Comparison of ENCODE assay signal across 27 cellular contexts in the genomic region with DNA sequence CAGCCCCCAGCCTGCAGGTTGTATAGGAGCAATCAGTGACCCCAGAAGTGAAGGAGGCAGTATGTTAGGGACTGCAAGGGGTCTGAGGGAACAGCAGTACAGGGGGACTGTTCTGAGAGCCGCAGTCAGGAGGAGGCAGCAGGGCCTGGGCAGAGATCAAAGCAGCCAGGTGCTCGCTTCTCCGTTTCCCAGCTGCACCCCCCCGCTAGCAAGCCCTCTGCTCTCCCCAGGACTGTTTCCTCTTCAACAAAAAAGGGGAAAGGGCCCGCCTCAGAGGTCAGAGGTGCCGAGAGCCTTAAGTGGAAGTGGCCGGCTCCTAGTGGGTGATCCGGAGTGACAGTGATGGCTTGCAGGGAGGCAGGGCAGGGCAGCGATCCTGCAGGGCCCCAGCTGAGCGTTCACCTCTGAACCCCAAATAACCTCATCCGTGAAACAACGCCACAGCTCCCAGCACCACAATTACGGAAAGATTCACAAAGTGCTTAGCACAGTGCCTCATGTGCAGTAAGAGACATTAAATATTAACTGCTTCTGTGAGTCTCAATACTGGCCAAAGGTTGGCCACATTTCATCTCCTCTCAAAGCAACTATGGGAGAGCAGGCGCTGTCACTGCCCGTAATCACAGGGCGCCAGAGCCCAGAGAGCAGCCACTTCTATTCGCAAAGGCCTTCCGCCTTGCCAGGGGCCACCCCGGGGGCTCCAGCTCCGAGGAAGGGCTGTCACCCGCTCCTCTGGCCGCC. TPM values are rescaled to one million over a fixed set of nuclear protein-coding genes. Genes with fewer than 3 reads are reported as not detected.
A peak's percentile ranks its signal among the peaks of the same experiment; 100 is the strongest.
DNase-seq lines count a peak whose midpoint lies in the region; ATAC-seq and TF ChIP-seq lines count a peak whose summit lies in the region.
"Had no signal": no experiment of that assay in that cellular context is flagged by ENCODE, and none has a peak within 500 bp of the region (broad histone marks: within the 10 kb centered on the region; RNA-seq: fewer than 3 reads in every experiment).

No MANE protein-coding gene starts in this region.

- no peaks in the 10 kb centered on the region for H4K20me1 ChIP-seq in OCI-LY1 (ENCODE audit: insufficient read depth, low read length)

- H3K9me3 Mint-ChIP-seq in activated naive CD4-positive, alpha-beta T cell treated with anti-CD3 and anti-CD28 coated beads, Interleukin-2, amount 50 U/mL, for 72 hours: no peaks in the 10 kb centered on the region
- no peaks in the 10 kb centered on the region for H3K9me3 Mint-ChIP-seq in stimulated activated naive B cell treated with anti-CD40 and anti-IgM and Interleukin-4, amounts not matched to agents 10 μg/mL and 1 μg/mL and 100 μg/mL, for 72 hours
- H3K9me3 Mint-ChIP-seq: activated CD4-positive, alpha-beta memory T cell treated with anti-CD3 and anti-CD28 coated beads, Interleukin-2, amount 10 ng/mL, durations not matched to agents 7 days and 5 days; activated naive CD8-positive, alpha-beta T cell treated with anti-CD3 and anti-CD28 coated beads, Interleukin-2, amount 10 ng/mL, durations not matched to agents 7 days and 5 days; activated T-helper 2 cell treated with anti-CD3 and anti-CD28 coated beads, Interferon-gamma antibody, Interleukin-2, Interleukin-4, amounts not matched to agents 10 μg/mL and 5 μg/mL and 100 μg/mL, durations not matched to agents 14 hours and 24 hours and 36 hours; CD8-positive, alpha-beta T cell; dendritic cell treated with granulocyte-macrophage colony-stimulating factor and Interleukin-4, amounts not matched to agents 40 ng/mL and 50 ng/mL, for 4 days; naive B cell had no signal

- peaks cover 34% of the 10 kb centered on the region for H3K4me1 ChIP-seq in OCI-LY1 (ENCODE audit: insufficient read depth, low read length, severe bottlenecking)

- peaks cover 99% of the 10 kb centered on the region for H3K36me3 ChIP-seq in OCI-LY1 (ENCODE audit: insufficient read depth, low read length)
- H3K36me3 ChIP-seq: ovary had no signal

- H3K27me3 Mint-ChIP-seq in stimulated activated naive B cell treated with anti-CD40 and anti-IgM and Interleukin-4, amounts not matched to agents 10 μg/mL and 1 μg/mL and 100 μg/mL, for 72 hours: no peaks in the 10 kb centered on the region
- H3K27me3 Mint-ChIP-seq: activated CD4-positive, alpha-beta memory T cell treated with anti-CD3 and anti-CD28 coated beads, Interleukin-2, amount 10 ng/mL, durations not matched to agents 7 days and 5 days; activated naive CD8-positive, alpha-beta T cell treated with anti-CD3 and anti-CD28 coated beads, Interleukin-2, amount 10 ng/mL, durations not matched to agents 7 days and 5 days; dendritic cell treated with granulocyte-macrophage colony-stimulating factor and Interleukin-4, amounts not matched to agents 40 ng/mL and 50 ng/mL, for 4 days; naive B cell had no signal

- no peak for DNase-seq in activated naive CD4-positive, alpha-beta T cell treated with anti-CD3 and anti-CD28 coated beads, Interleukin-2, amount 50 U/mL, for 72 hours (ENCODE audit: low spot score in 2 of 2)
- no peak for DNase-seq in activated naive CD4-positive, alpha-beta T cell treated with Interleukin-2 at 50 U/mL for 16 hours
- DNase-seq in left lobe of liver (ENCODE audit: low spot score): peak; percentile 76
- no peak for DNase-seq in stimulated activated naive B cell treated with anti-CD40 and anti-IgM and Interleukin-4, amounts not matched to agents 10 μg/mL and 1 μg/mL and 100 μg/mL, for 72 hours
- DNase-seq in H4 (ENCODE audit: low spot score): no peak
- no peak for DNase-seq in NCI-H345 (lab: John Stamatoyannopoulos, UW)
- DNase-seq: activated CD4-positive, alpha-beta memory T cell treated with anti-CD3 and anti-CD28 coated beads, Interleukin-2, amount 10 ng/mL, durations not matched to agents 7 days and 5 days; activated naive CD8-positive, alpha-beta T cell treated with anti-CD3 and anti-CD28 coated beads, Interleukin-2, amount 10 ng/mL, durations not matched to agents 7 days and 5 days; CD8-positive, alpha-beta T cell; central memory CD4-positive, alpha-beta T cell; DMS 273 treated with DMSO at 0.1 percent for 48 hours; esophagus squamous epithelium; foreskin melanocyte; IMR-90; naive B cell; NCI-H1105; NCI-H2029 treated with DMSO at 0.1 percent for 48 hours; NCI-H226; RPMI8226; stimulated activated CD4-positive, alpha-beta T cell treated with anti-CD3 and anti-CD28 coated beads, Interleukin-4, amount 100 ng/mL, for 1 hour; substantia nigra had no signal

- H3K9me2 ChIP-seq in OCI-LY1 (ENCODE audit: low read depth, low read length): no peaks in the 10 kb centered on the region

- H3K79me2 ChIP-seq in OCI-LY1 (ENCODE audit: insufficient read depth, low read length): no peaks in the 10 kb centered on the region

- TF ChIP-seq CTCF in OCI-LY1 (IDR thresholded peaks at IDR 0.05; ENCODE audit: low read length): no peak

- no peak for ATAC-seq in activated naive CD4-positive, alpha-beta T cell treated with anti-CD3 and anti-CD28 coated beads, Interleukin-2, amount 50 U/mL, for 72 hours
- ATAC-seq in left lobe of liver (peak; percentile 78), GM21423 (IDR thresholded peaks at IDR 0.05; ENCODE audit: unreplicated experiment) (no peak)
- no peak for ATAC-seq in stimulated activated naive B cell treated with anti-CD40 and anti-IgM and Interleukin-4, amounts not matched to agents 10 μg/mL and 1 μg/mL and 100 μg/mL, for 72 hours (replicated peaks)
- ATAC-seq: activated CD4-positive, CD25-positive, alpha-beta regulatory T cell treated with anti-CD3 and anti-CD28 coated beads, Interleukin-2, amount 50 U/mL, for 24 hours; CD8-positive, alpha-beta T cell had no signal

- no peak overlapping the region for H2AFZ ChIP-seq in OCI-LY1 (ENCODE audit: low read length)

- peaks cover 22 to 32% of the 10 kb centered on the region in 2 donors for H3K4me1 Mint-ChIP-seq in stimulated activated naive B cell treated with anti-CD40 and anti-IgM and Interleukin-4, amounts not matched to agents 10 μg/mL and 1 μg/mL and 100 μg/mL, for 72 hours

- H3K36me3 Mint-ChIP-seq in activated naive CD4-positive, alpha-beta T cell treated with anti-CD3 and anti-CD28 coated beads, Interleukin-2, amount 50 U/mL, for 72 hours: peaks cover 10 to 12% of the 10 kb centered on the region in 2 donors
- H3K36me3 Mint-ChIP-seq in stimulated activated naive B cell treated with anti-CD40 and anti-IgM and Interleukin-4, amounts not matched to agents 10 μg/mL and 1 μg/mL and 100 μg/mL, for 72 hours: peaks cover 36 to 67% of the 10 kb centered on the region in 2 donors

- no peaks in the 10 kb centered on the region for H3K27me3 ChIP-seq in OCI-LY1 (ENCODE audit: insufficient read depth, low read length)
- H3K27me3 ChIP-seq: esophagus squamous epithelium, ovary had no signal

- H3K9me3 ChIP-seq in OCI-LY1 (ENCODE audit: low read length): no peaks in the 10 kb centered on the region
- H3K9me3 ChIP-seq: esophagus squamous epithelium, ovary had no signal

- H3F3A ChIP-seq in OCI-LY1 (ENCODE audit: insufficient read depth, low read length): no peaks in the 10 kb centered on the region

- H3K27ac ChIP-seq in OCI-LY1 (ENCODE audit: low read depth, low read length, poor library complexity, severe bottlenecking): peak overlapping the region; percentile 81
- H3K27ac ChIP-seq: esophagus squamous epithelium, ovary had no signal

- H3K27ac Mint-ChIP-seq in activated naive CD4-positive, alpha-beta T cell treated with anti-CD3 and anti-CD28 coated beads, Interleukin-2, amount 50 U/mL, for 72 hours: peak overlapping the region; percentile 51 to 74
- H3K27ac Mint-ChIP-seq in stimulated activated naive B cell treated with anti-CD40 and anti-IgM and Interleukin-4, amounts not matched to agents 10 μg/mL and 1 μg/mL and 100 μg/mL, for 72 hours: peak overlapping the region; percentile 47
- H3K27ac Mint-ChIP-seq: activated CD4-positive, alpha-beta memory T cell treated with anti-CD3 and anti-CD28 coated beads, Interleukin-2, amount 10 ng/mL, durations not matched to agents 7 days and 5 days; activated naive CD8-positive, alpha-beta T cell treated with anti-CD3 and anti-CD28 coated beads, Interleukin-2, amount 10 ng/mL, durations not matched to agents 7 days and 5 days; activated T-helper 2 cell treated with anti-CD3 and anti-CD28 coated beads, Interferon-gamma antibody, Interleukin-2, Interleukin-4, amounts not matched to agents 10 μg/mL and 5 μg/mL and 100 μg/mL, durations not matched to agents 14 hours and 24 hours and 36 hours; CD8-positive, alpha-beta T cell; dendritic cell treated with granulocyte-macrophage colony-stimulating factor and Interleukin-4, amounts not matched to agents 40 ng/mL and 50 ng/mL, for 4 days had no signal

- H3K4me3 Mint-ChIP-seq in stimulated activated naive B cell treated with anti-CD40 and anti-IgM and Interleukin-4, amounts not matched to agents 10 μg/mL and 1 μg/mL and 100 μg/mL, for 72 hours: no peak overlapping the region
- H3K4me3 Mint-ChIP-seq: activated CD4-positive, alpha-beta memory T cell treated with anti-CD3 and anti-CD28 coated beads, Interleukin-2, amount 10 ng/mL, durations not matched to agents 7 days and 5 days; activated naive CD8-positive, alpha-beta T cell treated with anti-CD3 and anti-CD28 coated beads, Interleukin-2, amount 10 ng/mL, durations not matched to agents 7 days and 5 days; CD8-positive, alpha-beta T cell; dendritic cell treated with granulocyte-macrophage colony-stimulating factor and Interleukin-4, amounts not matched to agents 40 ng/mL and 50 ng/mL, for 4 days; naive B cell had no signal

- H3K9ac ChIP-seq in OCI-LY1 (ENCODE audit: low read length): peak overlapping the region; percentile 14; the same call in 1 of the 2 replicates

- no peak overlapping the region for H3K4me3 ChIP-seq in OCI-LY1 (ENCODE audit: low read depth, low read length, poor library complexity, severe bottlenecking)
- H3K4me3 ChIP-seq: esophagus squamous epithelium, ovary had no signal

- peak overlapping the region; percentile 19; the same call in 1 of the 2 replicates for H3K4me2 ChIP-seq in OCI-LY1 (ENCODE audit: low read length)

RNA-seq across cellular contexts. Expression of gene CLPTM1L, which starts 8.0 kb away (rescaled TPM):
- 10 to 100 TPM; 44.8 to 67.9 TPM for total RNA-seq in activated naive CD4-positive, alpha-beta T cell treated with anti-CD3 and anti-CD28 coated beads, Interleukin-2, amount 50 U/mL, for 72 hours
- 147 TPM for total RNA-seq in left lobe of liver
- total RNA-seq in H4 (2014; rRNA removed; shearing (Covaris generic)): 196 and 214 TPM in 2 replicates

RNA-seq across cellular contexts. Expression of gene TERT, which starts 42.1 kb away (rescaled TPM):
- total RNA-seq in activated naive CD4-positive, alpha-beta T cell treated with anti-CD3 and anti-CD28 coated beads, Interleukin-2, amount 50 U/mL, for 72 hours: 10 to 100 TPM in 1 of 2 donors, 1 to 10 TPM in 1; 3.5 to 16.6 TPM
- total RNA-seq in left lobe of liver: 0.10 TPM
- total RNA-seq in H4 (2014; rRNA removed; shearing (Covaris generic)): 0.04 and 0.23 TPM in 2 replicates
- total RNA-seq: IMR-90 had no signal
